In the genomic region with DNA sequence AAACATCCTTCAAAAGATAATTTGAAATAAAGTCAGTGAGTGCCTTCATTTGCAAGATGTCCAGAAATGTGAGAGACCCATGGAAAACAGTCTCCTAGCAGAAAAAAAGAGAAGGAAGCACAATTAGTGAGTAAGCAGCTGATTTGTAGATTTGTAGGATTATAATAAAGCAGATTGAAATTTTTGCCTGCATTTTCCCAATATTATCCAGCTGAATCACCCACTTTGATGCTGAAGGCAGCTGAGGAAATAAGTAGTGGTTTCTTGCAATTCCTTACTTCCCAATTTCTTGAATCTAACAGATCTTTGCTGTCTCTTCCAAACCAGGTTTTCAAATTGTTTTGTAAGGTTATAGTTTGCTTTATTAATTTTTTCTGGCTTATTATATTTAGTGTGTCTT, we compare ENCODE assay signal across 23 cellular contexts.
A peak's percentile ranks its signal among the peaks of the same experiment; 100 is the strongest.
DNase-seq lines count a peak whose midpoint lies in the region; ATAC-seq and TF ChIP-seq lines count a peak whose summit lies in the region.
"Had no signal": no experiment of that assay in that cellular context is flagged by ENCODE, and none has a peak within 500 bp of the region (broad histone marks: within the 10 kb centered on the region; RNA-seq: fewer than 3 reads in every experiment).

No MANE protein-coding gene starts in this region.

- DNase-seq in GM23248 (peak; percentile 61), amniotic stem cell (lab: John Stamatoyannopoulos, UW) (peak; percentile 32), fibroblast of villous mesenchyme (ENCODE audit: low read depth) (peak; percentile 64), stromal cell of bone marrow (ENCODE audit: low read depth) (peak; percentile 30)
- DNase-seq in effector CD4-positive, alpha-beta T cell, result no peak
- no peak for DNase-seq in activated T-cell treated with anti-CD3 and anti-CD28 coated beads, Interleukin-2, amount 50 U/mL, for 4 hours
- DNase-seq: activated CD4-positive, alpha-beta T cell treated with anti-CD3 and anti-CD28 coated beads, Interleukin-2, amount 10 ng/mL, durations not matched to agents 24 days and 14 days; activated CD8-positive, alpha-beta memory T cell treated with anti-CD3 and anti-CD28 coated beads, Interleukin-2, amount 50 U/mL, for 4 hours; activated effector memory CD4-positive, alpha-beta T cell treated with Interleukin-2 at 50 U/mL for 16 hours; adrenal gland; effector memory CD8-positive, alpha-beta T cell; GF-D8; hypothalamus; NCI-H1105; NCI-H524; spleen; stimulated activated CD4-positive, alpha-beta T cell treated with anti-CD3 and anti-CD28 coated beads, Interleukin-4, amount 100 ng/mL, for 4 hours; SW 1271 had no signal

- H3K9ac ChIP-seq in GM23248, result no peak overlapping the region

- H3K4me1 Mint-ChIP-seq in activated T-cell treated with anti-CD3 and anti-CD28 coated beads, Interleukin-2, amount 50 U/mL, for 4 hours (ENCODE audit: low read depth), result no peaks in the 10 kb centered on the region
- H3K4me1 Mint-ChIP-seq: activated CD4-positive, alpha-beta T cell treated with anti-CD3 and anti-CD28 coated beads, Interleukin-2, amount 10 ng/mL, durations not matched to agents 24 days and 14 days; CD14-positive monocyte; central memory CD8-positive, alpha-beta T cell had no signal

- no peaks in the 10 kb centered on the region for H3K27me3 ChIP-seq in GM23248 (replicated peaks; ENCODE audit: insufficient read depth)
- H3K27me3 ChIP-seq: adrenal gland, spleen had no signal

- no peaks in the 10 kb centered on the region for H3K36me3 Mint-ChIP-seq in activated T-cell treated with anti-CD3 and anti-CD28 coated beads, Interleukin-2, amount 50 U/mL, for 4 hours (ENCODE audit: insufficient read depth)
- H3K36me3 Mint-ChIP-seq: CD14-positive monocyte had no signal

- H2AFZ ChIP-seq in GM23248, result 0 out of 2 replicates have a peak overlapping the region, but pooled peaks have one; percentile 2

- ATAC-seq in HG02840 (IDR thresholded peaks at IDR 0.05; ENCODE audit: low FRiP score, unreplicated experiment) (no peak), GM19395 (IDR thresholded peaks at IDR 0.05; ENCODE audit: unreplicated experiment) (no peak)
- no peak for ATAC-seq in activated T-cell treated with anti-CD3 and anti-CD28 coated beads, Interleukin-2, amount 50 U/mL, for 4 hours
- ATAC-seq: effector memory CD8-positive, alpha-beta T cell had no signal

- in situ Hi-C loops in GM23248 (cut with MboI), result no loop called here

- H4K20me1 ChIP-seq in GM23248 (ENCODE audit: insufficient read depth), result no peaks in the 10 kb centered on the region

- no peaks in the 10 kb centered on the region for H3K9me2 ChIP-seq in GM23248 (ENCODE audit: insufficient read depth)

- no peaks in the 10 kb centered on the region for H3K9me3 ChIP-seq in GM23248 (ENCODE audit: low read depth)
- H3K9me3 ChIP-seq: adrenal gland had no signal

- H3K4me3 ChIP-seq in GM23248 (no peak overlapping the region), fibroblast of villous mesenchyme (ENCODE audit: low read depth, low read length) (no peak overlapping the region)
- H3K4me3 ChIP-seq: adrenal gland, spleen had no signal

- H3K79me2 ChIP-seq in GM23248 (ENCODE audit: insufficient read depth), result no peaks in the 10 kb centered on the region

- peaks cover 4% of the 10 kb centered on the region; the same call in 1 of the 2 replicates for H3F3A ChIP-seq in GM23248 (ENCODE audit: insufficient read depth)

- no peak for TF ChIP-seq CTCF in fibroblast of villous mesenchyme (IDR thresholded peaks at IDR 0.05; ENCODE audit: insufficient read depth, low read depth, low read length)

- H3K9me3 Mint-ChIP-seq in activated T-cell treated with anti-CD3 and anti-CD28 coated beads, Interleukin-2, amount 50 U/mL, for 4 hours, result peaks cover 6% of the 10 kb centered on the region

- no peak overlapping the region for H3K27ac ChIP-seq in GM23248
- H3K27ac ChIP-seq: adrenal gland, spleen had no signal

- H3K4me2 ChIP-seq in GM23248 (ENCODE audit: unreplicated experiment), result peak overlapping the region; percentile 31

- H3K4me3 Mint-ChIP-seq in activated T-cell treated with anti-CD3 and anti-CD28 coated beads, Interleukin-2, amount 50 U/mL, for 4 hours, result no peak overlapping the region
- H3K4me3 Mint-ChIP-seq: activated CD4-positive, alpha-beta T cell treated with anti-CD3 and anti-CD28 coated beads, Interleukin-2, amount 10 ng/mL, durations not matched to agents 24 days and 14 days; CD14-positive monocyte; central memory CD8-positive, alpha-beta T cell; effector memory CD8-positive, alpha-beta T cell; neural crest cell had no signal

- H3K4me1 ChIP-seq in GM23248 (ENCODE audit: insufficient read depth), result peaks cover 12% of the 10 kb centered on the region
- H3K4me1 ChIP-seq: adrenal gland had no signal

- H3K27me3 Mint-ChIP-seq in activated T-cell treated with anti-CD3 and anti-CD28 coated beads, Interleukin-2, amount 50 U/mL, for 4 hours (ENCODE audit: low read depth), result no peaks in the 10 kb centered on the region
- H3K27me3 Mint-ChIP-seq: central memory CD8-positive, alpha-beta T cell; effector memory CD8-positive, alpha-beta T cell had no signal

- no peaks in the 10 kb centered on the region for H3K36me3 ChIP-seq in GM23248 (ENCODE audit: low read depth)
- H3K36me3 ChIP-seq: adrenal gland, spleen had no signal

Comparison
In these comparisons a context has a peak if more than half of its experiments do, and no peak if none do; other contexts are left out.
1. DNase-seq: peak in GM23248 (single experiment), amniotic stem cell (single experiment), fibroblast of villous mesenchyme (single experiment) and stromal cell of bone marrow (single experiment); none in effector CD4-positive, alpha-beta T cell (single experiment) and activated T-cell treated with anti-CD3 and anti-CD28 coated beads, Interleukin-2, amount 50 U/mL, for 4 hours (single experiment).